5 cellular contexts compared by ENCODE assay signal in genomic region chr10:4231439-4231838, GRCh38.
"Had no signal": no experiment of that assay in that cellular context is flagged by ENCODE, and none has a peak within 500 bp of the region (broad histone marks: within the 10 kb centered on the region; RNA-seq: fewer than 3 reads in every experiment).

No MANE protein-coding gene starts in this region.

- ATAC-seq: HepG2, K562 had no signal

- H3K27ac ChIP-seq: HL-60 had no signal

- DNase-seq: IMR-90, KBM-7 had no signal

- H3K4me3 ChIP-seq: K562 had no signal
